ENCODE assay signal across 8 cellular contexts in genomic region chr3:12138044-12138443, GRCh38. TPM values are rescaled to one million over a fixed set of nuclear protein-coding genes. Genes with fewer than 3 reads are reported as not detected.
DNase-seq lines count a peak whose midpoint lies in the region; ATAC-seq and TF ChIP-seq lines count a peak whose summit lies in the region.

No MANE protein-coding gene starts in this region.

- POLR2A ChIA-PET in BJ (lab: Charles Lee), result no interaction called here

- H3K9me2 ChIP-seq in SU-DHL-6 (replicated peaks; ENCODE audit: insufficient read depth, low read length), result no peaks in the 10 kb centered on the region

- H3K27ac Mint-ChIP-seq in glutamatergic neuron (ENCODE audit: unreplicated experiment), result no peak overlapping the region

- H3K4me3 Mint-ChIP-seq in glutamatergic neuron (ENCODE audit: unreplicated experiment), result no peak overlapping the region

- H3F3A ChIP-seq in SU-DHL-6 (ENCODE audit: insufficient read depth), result no peaks in the 10 kb centered on the region

- H2AFZ ChIP-seq in SU-DHL-6 (ENCODE audit: low read depth, low read length, severe bottlenecking), result no peak overlapping the region

- peaks cover 3% of the 10 kb centered on the region for H3K27me3 Mint-ChIP-seq in glutamatergic neuron (ENCODE audit: unreplicated experiment)

- no peaks in the 10 kb centered on the region for H4K20me1 ChIP-seq in SU-DHL-6 (ENCODE audit: low read depth, low read length)

- peak; percentile 58 for TF ChIP-seq CTCF in BJ (IDR thresholded peaks at IDR 0.05; ENCODE audit: insufficient read depth, low read depth, low read length)
- peak; percentile 23 for TF ChIP-seq CTCF in SU-DHL-6 (IDR thresholded peaks at IDR 0.05; ENCODE audit: insufficient read depth, low read length, poor library complexity, severe bottlenecking)
- TF ChIP-seq CTCF in glutamatergic neuron (IDR thresholded peaks at IDR 0.05; ENCODE audit: partially characterized antibody, unreplicated experiment), result no peak
- peak in 2 of 3 experiments; percentile 12 to 34 for TF ChIP-seq CTCF in testis (IDR thresholded peaks at IDR 0.05)

- TF ChIP-seq POLR2A in testis (IDR thresholded peaks at IDR 0.05), result no peak

- H3K4me1 ChIP-seq in testis, result peaks cover 4% of the 10 kb centered on the region

- H3K27me3 ChIP-seq in BJ (ENCODE audit: control insufficient read depth, insufficient read depth, low read length) (peaks cover 2% of the 10 kb centered on the region; the same call in 1 of the 2 replicates), SU-DHL-6 (ENCODE audit: low read length) (no peaks in the 10 kb centered on the region), testis (no peaks in the 10 kb centered on the region)

- H3K36me3 ChIP-seq in BJ (ENCODE audit: control insufficient read depth, insufficient read depth, low read length), result no peaks in the 10 kb centered on the region
- no peaks in the 10 kb centered on the region for H3K36me3 ChIP-seq in SU-DHL-6 (ENCODE audit: low read length)
- no peaks in the 10 kb centered on the region for H3K36me3 ChIP-seq in testis (ENCODE audit: low read depth, missing control alignments)

- H3K27ac ChIP-seq in SU-DHL-6 (ENCODE audit: low read depth, low read length), result no peak overlapping the region
- no peak overlapping the region for H3K27ac ChIP-seq in testis
- no peak overlapping the region for H3K27ac ChIP-seq in caudate nucleus (ENCODE audit: low read depth, low read length)

- H3K36me3 Mint-ChIP-seq in glutamatergic neuron (ENCODE audit: unreplicated experiment), result no peaks in the 10 kb centered on the region

- ATAC-seq in activated CD4-positive, CD25-positive, alpha-beta regulatory T cell treated with anti-CD3 and anti-CD28 coated beads, Interleukin-2, amount 50 U/mL, for 24 hours, result no peak

- H3K4me2 ChIP-seq in SU-DHL-6 (ENCODE audit: low read depth, low read length, poor library complexity, severe bottlenecking), result no peak overlapping the region

- intact Hi-C loops in testis (cut with DNase I; ENCODE audit: low total_unique reads), result loop anchor here (5.0 kb wide), 2 partner anchors 39 to 339 kb away; no protein-coding TSS in a partner anchor

- H3K79me2 ChIP-seq in SU-DHL-6 (ENCODE audit: insufficient read depth, low read length), result no peaks in the 10 kb centered on the region

- H3K4me3 ChIP-seq in BJ (ENCODE audit: low read depth, low read length), result no peak overlapping the region
- H3K4me3 ChIP-seq in SU-DHL-6 (ENCODE audit: insufficient read depth, low read length, poor library complexity, severe bottlenecking), result no peak overlapping the region
- no peak overlapping the region for H3K4me3 ChIP-seq in testis

- H3K4me1 Mint-ChIP-seq in glutamatergic neuron (ENCODE audit: low read depth, unreplicated experiment), result peaks cover 2% of the 10 kb centered on the region

- no peak for DNase-seq in BJ (ENCODE audit: low read depth)
- peak; percentile 60 for DNase-seq in HCEC 1CT
- DNase-seq in glutamatergic neuron, result peak; percentile 41
- DNase-seq in testis, result peak; percentile 47
- DNase-seq in GDM1 (lab: John Stamatoyannopoulos, UW), result no peak
- no peak for DNase-seq in caudate nucleus (lab: John Stamatoyannopoulos, UW)

- CTCF ChIA-PET in BJ (lab: Yijun Ruan, JAX), result interaction anchor here (0.7 to 17.4 kb wide), 15 partner anchors 12 to 420 kb away, joined by 3 to 411 read pairs (median 3); partner anchors contain the start of gene TSEN2

- WGBS in testis, 2 donors, result 43 to 44% methylated on average over 1 of the region's 1 CpG

- no peaks in the 10 kb centered on the region for H3K9me3 Mint-ChIP-seq in glutamatergic neuron (ENCODE audit: unreplicated experiment)

- no peak overlapping the region for H3K9ac ChIP-seq in SU-DHL-6 (ENCODE audit: low read length)

- H3K9me3 ChIP-seq in SU-DHL-6 (ENCODE audit: insufficient read depth, low read length) (no peaks in the 10 kb centered on the region), testis (no peaks in the 10 kb centered on the region)

RNA-seq across cellular contexts. Expression of gene TIMP4, which starts 20.7 kb away (rescaled TPM):
- 1.3 and 1.8 TPM in 2 replicates for polyA plus RNA-seq in BJ (2011; rRNA removed)
- 0.57 and 1.6 TPM in 2 replicates for polyA minus RNA-seq in BJ (2011; rRNA and poly(A)+ RNA removed)
- not detected for total RNA-seq in glutamatergic neuron (ENCODE audit: unreplicated experiment)
- 1 to 10 TPM; 1.3 to 3.3 TPM for total RNA-seq in testis
- 0.95 TPM for polyA plus RNA-seq in testis (ENCODE audit: insufficient read depth, low read depth, low replicate concordance)

Comparison
In these comparisons a context has a peak if more than half of its experiments do, and no peak if none do; other contexts are left out.
1. DNase-seq: peak in HCEC 1CT (single experiment), glutamatergic neuron (single experiment) and testis (single experiment); none in BJ (single experiment), GDM1 (single experiment) and caudate nucleus (0 of 61).